In the genomic region with DNA sequence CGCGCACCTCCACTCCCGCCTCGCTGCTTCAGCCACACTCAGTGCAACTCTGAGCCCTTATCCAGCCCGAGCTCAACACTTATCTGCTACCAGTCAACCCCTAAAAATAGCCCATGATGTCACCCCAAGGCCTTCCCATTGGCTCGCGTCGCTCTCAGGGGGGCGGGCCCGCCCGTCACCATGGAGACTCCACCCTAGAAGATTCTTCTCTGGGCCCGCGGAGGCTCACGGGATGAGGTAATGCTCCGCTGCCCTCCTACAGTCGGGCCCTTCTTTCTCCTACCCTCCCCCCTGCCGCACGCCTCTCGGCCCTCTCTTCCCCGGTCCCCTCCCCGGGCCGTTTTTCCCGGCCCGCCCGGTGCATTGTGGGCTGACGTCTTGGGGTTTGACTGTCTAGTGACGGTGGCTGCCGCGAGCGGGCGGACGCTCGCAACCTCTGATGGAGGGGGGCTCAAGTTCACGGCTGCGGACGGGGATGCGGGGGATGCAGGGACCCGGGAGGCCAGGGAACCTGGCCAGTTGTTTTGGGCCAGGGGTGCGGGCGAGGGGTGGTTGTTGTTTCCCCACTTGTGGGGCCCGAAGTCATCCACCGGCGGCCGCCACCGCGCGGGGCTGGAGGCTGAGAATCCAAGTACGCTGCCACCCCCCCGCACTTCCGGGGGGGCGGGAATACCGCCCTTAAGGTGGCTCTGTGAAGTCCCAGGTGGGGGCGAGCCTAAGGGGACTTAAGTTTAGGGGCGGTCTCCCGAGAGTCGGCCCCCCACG, we compare ENCODE assay signal across 8 cellular contexts. TPM values are rescaled to one million over a fixed set of nuclear protein-coding genes. Genes with fewer than 3 reads are reported as not detected.
DNase-seq lines count a peak whose midpoint lies in the region; ATAC-seq, FAIRE-seq and TF ChIP-seq lines count a peak whose summit lies in the region.

Gene JUN, minus strand, starts transcription at position 55 of the 765 bp plus-strand sequence. CDS start 977 bp downstream, outside the sequence.

- peak within 1 kb of the TSS; percentile 50 for H4K8ac ChIP-seq in trophoblast cell (ENCODE audit: low read depth, low read length)

- in situ Hi-C loops in transverse colon (cut with MboI; ENCODE audit: low pct_ligation_motif_present in 1 of 4, low pct_unique_long_range_greater_than_20kb in 1 of 4, low sequenced_read_pairs in 3 of 4): loop anchor here in 3 of 4 donors (10.0 to 25.0 kb wide), 6 partner anchors 101 to 528 kb away; partner anchors contain the start of gene FGGY (in 2 of the 3)

- intact Hi-C loops in adrenal gland (cut with DNase I): loop anchor here in 1 of 2 donors (10.0 kb wide), 1 partner anchor 371 kb away; no protein-coding TSS in a partner anchor
- intact Hi-C loops in cardiac septum (cut with DNase I): loop anchor here (1.0 to 10.0 kb wide), 11 partner anchors 31 to 948 kb away; no protein-coding TSS in a partner anchor
- intact Hi-C loops in transverse colon (cut with DNase I; ENCODE audit: low total_unique reads): loop anchor here (5.0 to 10.0 kb wide), 4 partner anchors 291 to 971 kb away; no protein-coding TSS in a partner anchor

- H3K79me2 ChIP-seq in trophoblast cell (ENCODE audit: control insufficient read depth, insufficient read depth, low read length, poor library complexity): peaks cover 28% of the 10 kb centered on the region

- 0 to 1% (median 0%) methylated on average over 25 to 57 of the region's 57 CpGs for WGBS in adrenal gland, 4 donors
- no CpG with 5 or more reads among the region's 57 CpGs for WGBS in trophoblast cell (ENCODE audit: extremely low coverage, insufficient coverage, insufficient read length)
- 0 to 3% methylated on average over 6 to 35 of the region's 57 CpGs for WGBS in transverse colon (ENCODE audit: low coverage in 1 of 2), 2 donors

- peak within 1 kb of the TSS; percentile 4 for H2AK5ac ChIP-seq in trophoblast cell (ENCODE audit: low read length)

- H2BK120ac ChIP-seq in trophoblast cell (ENCODE audit: insufficient read depth, low read length, poor library complexity): peak within 1 kb of the TSS; percentile 9

- peaks cover 0 to 7% of the 10 kb centered on the region in 2 donors for H3K36me3 ChIP-seq in adrenal gland (replicated peaks in 1 of 2)
- H3K36me3 ChIP-seq in trophoblast cell (ENCODE audit: control insufficient read depth in 1 of 2, insufficient read depth in 2 of 2, low read length in 2 of 2): peaks cover 11 to 12% of the 10 kb centered on the region in 2 experiments
- H3K36me3 ChIP-seq in transverse colon: no peaks in the 10 kb centered on the region

- H3K4ac ChIP-seq in trophoblast cell (ENCODE audit: low read depth, low read length): peak within 1 kb of the TSS; percentile 97

- H2BK12ac ChIP-seq in trophoblast cell (ENCODE audit: low read length): peak within 1 kb of the TSS; percentile 5

- H2AFZ ChIP-seq in trophoblast cell (ENCODE audit: insufficient read depth, low read length, poor library complexity): peak within 1 kb of the TSS; percentile 49

- H4K12ac ChIP-seq in trophoblast cell (ENCODE audit: low read depth, low read length): peak within 1 kb of the TSS; percentile 46

- TF ChIP-seq CTCF in adrenal gland (IDR thresholded peaks at IDR 0.05) (peak in 1 of 6 experiments; percentile 17), transverse colon (IDR thresholded peaks at IDR 0.05) (no peak)

- H3K4me3 ChIP-seq in adrenal gland: peak within 1 kb of the TSS; percentile 62 to 84 (median 78)
- peak within 1 kb of the TSS; percentile 82 for H3K4me3 ChIP-seq in trophoblast cell (ENCODE audit: low read depth, low read length)
- H3K4me3 ChIP-seq in transverse colon: peak within 1 kb of the TSS; percentile 72 to 92 (median 84)

- H3K9ac ChIP-seq in trophoblast cell (ENCODE audit: low read length): peak within 1 kb of the TSS; percentile 95

- H3K4me2 ChIP-seq in trophoblast cell (ENCODE audit: low read length): peak within 1 kb of the TSS; percentile 97

- peak; percentile 80 for ATAC-seq in HG02852 (IDR thresholded peaks at IDR 0.05; ENCODE audit: unreplicated experiment)

- peaks cover 27% of the 10 kb centered on the region for H3K79me1 ChIP-seq in trophoblast cell (ENCODE audit: low read length)

- TF ChIP-seq POLR2A in GM12892 (IDR thresholded peaks at IDR 0.05; ENCODE audit: low read depth, low read length) (peak; percentile 100), adrenal gland (IDR thresholded peaks at IDR 0.05) (peak; percentile 94 to 100), transverse colon (IDR thresholded peaks at IDR 0.05) (peak; percentile 100)

- TF ChIP-seq EP300 in transverse colon (IDR thresholded peaks at IDR 0.05; ENCODE audit: low read depth): peak; percentile 57

- H3K23ac ChIP-seq in trophoblast cell (ENCODE audit: low read length): no peak within 1 kb of the TSS

- DNase-seq in GM12892 (ENCODE audit: insufficient read length): peak; percentile 83
- DNase-seq in NCI-H146 (lab: John Stamatoyannopoulos, UW): peak; percentile 99
- peak; percentile 98 to 99 (median 99) for DNase-seq in T-helper 1 cell
- peak; percentile 99 to 100 (median 100) for DNase-seq in adrenal gland
- DNase-seq in cardiac septum (ENCODE audit: low spot score): peak; percentile 99
- peak; percentile 99 for DNase-seq in trophoblast cell
- DNase-seq in transverse colon: peak; percentile 100

- peak within 1 kb of the TSS; percentile 67 for H3K18ac ChIP-seq in trophoblast cell (ENCODE audit: low read length)

- no peaks in the 10 kb centered on the region for H3K27me3 ChIP-seq in adrenal gland
- H3K27me3 ChIP-seq in trophoblast cell (ENCODE audit: insufficient read depth, low read length): no peaks in the 10 kb centered on the region
- no peaks in the 10 kb centered on the region for H3K27me3 ChIP-seq in transverse colon

- H3K27ac ChIP-seq in adrenal gland (peak within 1 kb of the TSS; percentile 99 to 100 (median 99)), trophoblast cell (ENCODE audit: low read depth, low read length) (peak within 1 kb of the TSS; percentile 94), transverse colon (peak within 1 kb of the TSS; percentile 99 to 100 (median 99))

- H3K9me3 ChIP-seq in adrenal gland (replicated peaks in 1 of 3) (no peaks in the 10 kb centered on the region), trophoblast cell (ENCODE audit: insufficient read depth, low read depth, low read length) (peaks cover 2% of the 10 kb centered on the region), transverse colon (no peaks in the 10 kb centered on the region)

- peak within 1 kb of the TSS; percentile 70 for H4K91ac ChIP-seq in trophoblast cell (ENCODE audit: low read depth, low read length)

- H3K4me1 ChIP-seq in adrenal gland (replicated peaks in 1 of 2): peaks cover 12 to 36% of the 10 kb centered on the region in 2 donors
- peaks cover 0 to 9% of the 10 kb centered on the region in 2 experiments for H3K4me1 ChIP-seq in trophoblast cell (ENCODE audit: control insufficient read depth in 1 of 2, insufficient read depth in 2 of 2, low read length in 2 of 2)
- peaks cover under 1 to 25% (median 15%) of the 10 kb centered on the region in 4 donors for H3K4me1 ChIP-seq in transverse colon

- peak; percentile 98 for FAIRE-seq in GM12892 (lab: Jason Lieb, UNC)

- peak within 1 kb of the TSS; percentile 85 for H2BK5ac ChIP-seq in trophoblast cell (ENCODE audit: low read depth, low read length, poor library complexity)

- peak within 1 kb of the TSS; percentile 75 for H3K14ac ChIP-seq in trophoblast cell (ENCODE audit: low read length)

RNA-seq across cellular contexts. Expression of gene JUN, which starts in this region (rescaled TPM):
- 5.2 TPM for polyA plus RNA-seq in GM12892 (2012; ENCODE audit: missing spikeins)
- total RNA-seq in adrenal gland (100 to 1,000 TPM in 1 of 8 donors, 10 to 100 TPM in 7; 37.8 to 250 (median 74.2) TPM), cardiac septum (91.7 TPM), transverse colon (100 to 1,000 TPM; 315 to 440 (median 376) TPM)
- polyA plus RNA-seq in adrenal gland: 10 to 100 TPM; 35.9 to 54.9 (median 43.1) TPM
- polyA plus RNA-seq in trophoblast cell (2013): 48.6 and 50.2 TPM in 2 replicates

Comparison
In these comparisons a context has a peak if more than half of its experiments do, and no peak if none do; other contexts are left out.
1. Peak in every context shown above with its lines: DNase-seq, ATAC-seq, H3K4me3 ChIP-seq and H3K27ac ChIP-seq.